In genomic region chr17:45146616-45147101, GRCh38 we compare ENCODE assay signal across 1 cellular context.
TF ChIP-seq lines count a peak whose summit lies in the region.

No MANE protein-coding gene starts in this region.

TF ChIP-seq in K562, 482 proteins besides CTCF, POLR2A, EP300 and RAD21 (continued from another document and continues in another):
- TF ChIP-seq, protein P1, sequence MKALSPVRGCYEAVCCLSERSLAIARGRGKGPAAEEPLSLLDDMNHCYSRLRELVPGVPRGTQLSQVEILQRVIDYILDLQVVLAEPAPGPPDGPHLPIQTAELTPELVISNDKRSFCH (CRISPR knock-in tag; IDR thresholded peaks at IDR 0.05) = no peak
- TF ChIP-seq, protein P1 (tag; IDR thresholded peaks at IDR 0.05) = no peak
- TF ChIP-seq THAP12 (CRISPR knock-in tag; IDR thresholded peaks at IDR 0.05) = no peak
- TF ChIP-seq MIER1 (IDR thresholded peaks at IDR 0.05; ENCODE audit: low read depth) = no peak
- no peak for TF ChIP-seq TCF3 (CRISPR knock-in tag; IDR thresholded peaks at IDR 0.05)
- no peak for TF ChIP-seq PRPF4 (IDR thresholded peaks at IDR 0.05; ENCODE audit: insufficient read depth, low read depth, low read length, poor library complexity, severe bottlenecking)
- no peak for TF ChIP-seq ESRRB (CRISPR knock-in tag; IDR thresholded peaks at IDR 0.05; ENCODE audit: borderline replicate concordance)
- TF ChIP-seq ZNF696 (CRISPR knock-in tag; conservative IDR thresholded peaks at IDR 0.05) = no peak
- no peak for TF ChIP-seq STAG1 (CRISPR knock-in tag; IDR thresholded peaks at IDR 0.05; ENCODE audit: borderline replicate concordance)
- no peak for TF ChIP-seq ZNF232 (CRISPR knock-in tag; IDR thresholded peaks at IDR 0.05)
- no peak for TF ChIP-seq ZNF384 (IDR thresholded peaks at IDR 0.05; ENCODE audit: low read depth, low read length)
- no peak for TF ChIP-seq PHF8 (IDR thresholded peaks at IDR 0.05; ENCODE audit: borderline replicate concordance, low read length)
- no peak for TF ChIP-seq XRCC3 (IDR thresholded peaks at IDR 0.05)
- peak; percentile 75; the same call in 1 of the 2 replicates for TF ChIP-seq ZNF766 (CRISPR knock-in tag; conservative IDR thresholded peaks at IDR 0.05)
- peak; percentile 64 to 82; a peak in 3 of 4 replicates for TF ChIP-seq TEAD1 (CRISPR knock-in tag; IDR thresholded peaks at IDR 0.05)
- TF ChIP-seq ZNF354B (CRISPR knock-in tag; IDR thresholded peaks at IDR 0.05) = no peak
- TF ChIP-seq, protein P2, sequence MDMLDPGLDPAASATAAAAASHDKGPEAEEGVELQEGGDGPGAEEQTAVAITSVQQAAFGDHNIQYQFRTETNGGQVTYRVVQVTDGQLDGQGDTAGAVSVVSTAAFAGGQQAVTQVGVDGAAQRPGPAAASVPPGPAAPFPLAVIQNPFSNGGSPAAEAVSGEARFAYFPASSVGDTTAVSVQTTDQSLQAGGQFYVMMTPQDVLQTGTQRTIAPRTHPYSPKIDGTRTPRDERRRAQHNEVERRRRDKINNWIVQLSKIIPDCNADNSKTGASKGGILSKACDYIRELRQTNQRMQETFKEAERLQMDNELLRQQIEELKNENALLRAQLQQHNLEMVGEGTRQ (CRISPR knock-in tag; IDR thresholded peaks at IDR 0.05) = peak; percentile 82
- no peak for TF ChIP-seq ZNF445 (CRISPR knock-in tag; IDR thresholded peaks at IDR 0.05; ENCODE audit: low read depth)
- TF ChIP-seq ILF3 (IDR thresholded peaks at IDR 0.05; ENCODE audit: borderline replicate concordance) = no peak; the same call in 1 of the 2 replicates
- no peak for TF ChIP-seq SREBF2 (CRISPR knock-in tag; IDR thresholded peaks at IDR 0.05)
- TF ChIP-seq ZNF431 (CRISPR knock-in tag; IDR thresholded peaks at IDR 0.05) = no peak
- TF ChIP-seq YY1 (IDR thresholded peaks at IDR 0.05; ENCODE audit: borderline replicate concordance in 1 of 3, control insufficient read depth in 1 of 3, extremely low read depth in 1 of 3, insufficient read depth in 3 of 3, insufficient read length in 1 of 3, insufficient replicate concordance in 2 of 3, low read depth in 1 of 3, low read length in 2 of 3) = peak in 1 of 3 experiments; percentile 78
- TF ChIP-seq, protein P3, sequence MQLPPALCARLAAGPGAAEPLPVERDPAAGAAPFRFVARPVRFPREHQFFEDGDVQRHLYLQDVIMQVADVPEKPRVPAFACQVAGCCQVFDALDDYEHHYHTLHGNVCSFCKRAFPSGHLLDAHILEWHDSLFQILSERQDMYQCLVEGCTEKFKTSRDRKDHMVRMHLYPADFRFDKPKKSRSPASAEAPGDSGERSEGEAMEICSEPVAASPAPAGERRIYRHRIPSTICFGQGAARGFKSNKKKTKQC (CRISPR knock-in tag; IDR thresholded peaks at IDR 0.05) = no peak
- no peak for TF ChIP-seq CBX3 (IDR thresholded peaks at IDR 0.05; ENCODE audit: borderline replicate concordance in 1 of 2, low read length in 2 of 2)
- TF ChIP-seq U2AF1 (optimal IDR thresholded peaks at IDR 0.05; ENCODE audit: low read depth, low read length) = no peak
- no peak for TF ChIP-seq SFPQ (IDR thresholded peaks at IDR 0.05; ENCODE audit: low read depth, low read length)
- TF ChIP-seq ZNF778 (CRISPR knock-in tag; IDR thresholded peaks at IDR 0.05) = no peak
- TF ChIP-seq POLR2AphosphoS5 (IDR thresholded peaks at IDR 0.05; ENCODE audit: control insufficient read depth, insufficient read depth, low read depth, low read length) = no peak; the same call in none of the 2 replicates
- TF ChIP-seq IRF2 (CRISPR knock-in tag; IDR thresholded peaks at IDR 0.05) = no peak
- TF ChIP-seq KLF10 (CRISPR knock-in tag; IDR thresholded peaks at IDR 0.05) = no peak
- TF ChIP-seq CXXC5 (CRISPR knock-in tag; IDR thresholded peaks at IDR 0.05) = peak; percentile 71
- TF ChIP-seq CREB1 (IDR thresholded peaks at IDR 0.05) = no peak
- TF ChIP-seq CREB1 (CRISPR knock-in tag; IDR thresholded peaks at IDR 0.05) = peak; percentile 19; the same call in 1 of the 2 replicates
- TF ChIP-seq OTX1 (CRISPR knock-in tag; IDR thresholded peaks at IDR 0.05) = no peak
- no peak; the same call in 1 of the 2 replicates for TF ChIP-seq BACH1 (tag; IDR thresholded peaks at IDR 0.05)
- TF ChIP-seq, protein P4, sequence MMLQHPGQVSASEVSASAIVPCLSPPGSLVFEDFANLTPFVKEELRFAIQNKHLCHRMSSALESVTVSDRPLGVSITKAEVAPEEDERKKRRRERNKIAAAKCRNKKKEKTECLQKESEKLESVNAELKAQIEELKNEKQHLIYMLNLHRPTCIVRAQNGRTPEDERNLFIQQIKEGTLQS (IDR thresholded peaks at IDR 0.05) = peak; percentile 58; the same call in 1 of the 2 replicates
- TF ChIP-seq, protein P4 (CRISPR knock-in tag; conservative IDR thresholded peaks at IDR 0.05) = no peak
- 0 out of 2 replicates have a peak, but pooled peaks have one; percentile 20 for TF ChIP-seq KLF13 (tag; IDR thresholded peaks at IDR 0.05; ENCODE audit: borderline replicate concordance, low read depth)
- TF ChIP-seq, protein P5, sequence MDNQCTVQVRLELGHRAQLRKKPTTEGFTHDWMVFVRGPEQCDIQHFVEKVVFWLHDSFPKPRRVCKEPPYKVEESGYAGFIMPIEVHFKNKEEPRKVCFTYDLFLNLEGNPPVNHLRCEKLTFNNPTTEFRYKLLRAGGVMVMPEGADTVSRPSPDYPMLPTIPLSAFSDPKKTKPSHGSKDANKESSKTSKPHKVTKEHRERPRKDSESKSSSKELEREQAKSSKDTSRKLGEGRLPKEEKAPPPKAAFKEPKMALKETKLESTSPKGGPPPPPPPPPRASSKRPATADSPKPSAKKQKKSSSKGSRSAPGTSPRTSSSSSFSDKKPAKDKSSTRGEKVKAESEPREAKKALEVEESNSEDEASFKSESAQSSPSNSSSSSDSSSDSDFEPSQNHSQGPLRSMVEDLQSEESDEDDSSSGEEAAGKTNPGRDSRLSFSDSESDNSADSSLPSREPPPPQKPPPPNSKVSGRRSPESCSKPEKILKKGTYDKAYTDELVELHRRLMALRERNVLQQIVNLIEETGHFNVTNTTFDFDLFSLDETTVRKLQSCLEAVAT (IDR thresholded peaks at IDR 0.05) = no peak
- no peak for TF ChIP-seq ZNF146 (CRISPR knock-in tag; IDR thresholded peaks at IDR 0.05; ENCODE audit: unreplicated experiment)
- TF ChIP-seq L3MBTL2 (IDR thresholded peaks at IDR 0.05) = peak; percentile 77
- peak; percentile 17 for TF ChIP-seq NEUROD1 (IDR thresholded peaks at IDR 0.05; ENCODE audit: borderline replicate concordance, low read depth, low read length, partially characterized antibody)
- TF ChIP-seq HDAC6 (IDR thresholded peaks at IDR 0.05; ENCODE audit: low read depth, low read length) = no peak
- no peak for TF ChIP-seq KHSRP (IDR thresholded peaks at IDR 0.05)
- TF ChIP-seq TOE1 (IDR thresholded peaks at IDR 0.05; ENCODE audit: borderline replicate concordance) = peak; percentile 97
- no peak for TF ChIP-seq TOE1 (CRISPR knock-in tag; IDR thresholded peaks at IDR 0.05; ENCODE audit: borderline replicate concordance, low read depth)
- no peak for TF ChIP-seq RBM15 (IDR thresholded peaks at IDR 0.05; ENCODE audit: insufficient read depth, low read length)
- TF ChIP-seq, protein P6, sequence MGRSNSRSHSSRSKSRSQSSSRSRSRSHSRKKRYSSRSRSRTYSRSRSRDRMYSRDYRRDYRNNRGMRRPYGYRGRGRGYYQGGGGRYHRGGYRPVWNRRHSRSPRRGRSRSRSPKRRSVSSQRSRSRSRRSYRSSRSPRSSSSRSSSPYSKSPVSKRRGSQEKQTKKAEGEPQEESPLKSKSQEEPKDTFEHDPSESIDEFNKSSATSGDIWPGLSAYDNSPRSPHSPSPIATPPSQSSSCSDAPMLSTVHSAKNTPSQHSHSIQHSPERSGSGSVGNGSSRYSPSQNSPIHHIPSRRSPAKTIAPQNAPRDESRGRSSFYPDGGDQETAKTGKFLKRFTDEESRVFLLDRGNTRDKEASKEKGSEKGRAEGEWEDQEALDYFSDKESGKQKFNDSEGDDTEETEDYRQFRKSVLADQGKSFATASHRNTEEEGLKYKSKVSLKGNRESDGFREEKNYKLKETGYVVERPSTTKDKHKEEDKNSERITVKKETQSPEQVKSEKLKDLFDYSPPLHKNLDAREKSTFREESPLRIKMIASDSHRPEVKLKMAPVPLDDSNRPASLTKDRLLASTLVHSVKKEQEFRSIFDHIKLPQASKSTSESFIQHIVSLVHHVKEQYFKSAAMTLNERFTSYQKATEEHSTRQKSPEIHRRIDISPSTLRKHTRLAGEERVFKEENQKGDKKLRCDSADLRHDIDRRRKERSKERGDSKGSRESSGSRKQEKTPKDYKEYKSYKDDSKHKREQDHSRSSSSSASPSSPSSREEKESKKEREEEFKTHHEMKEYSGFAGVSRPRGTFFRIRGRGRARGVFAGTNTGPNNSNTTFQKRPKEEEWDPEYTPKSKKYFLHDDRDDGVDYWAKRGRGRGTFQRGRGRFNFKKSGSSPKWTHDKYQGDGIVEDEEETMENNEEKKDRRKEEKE (IDR thresholded peaks at IDR 0.05; ENCODE audit: borderline replicate concordance in 1 of 2, control insufficient read depth in 1 of 2, low read depth in 2 of 2, low read length in 1 of 2) = no peak
- TF ChIP-seq, protein P7, sequence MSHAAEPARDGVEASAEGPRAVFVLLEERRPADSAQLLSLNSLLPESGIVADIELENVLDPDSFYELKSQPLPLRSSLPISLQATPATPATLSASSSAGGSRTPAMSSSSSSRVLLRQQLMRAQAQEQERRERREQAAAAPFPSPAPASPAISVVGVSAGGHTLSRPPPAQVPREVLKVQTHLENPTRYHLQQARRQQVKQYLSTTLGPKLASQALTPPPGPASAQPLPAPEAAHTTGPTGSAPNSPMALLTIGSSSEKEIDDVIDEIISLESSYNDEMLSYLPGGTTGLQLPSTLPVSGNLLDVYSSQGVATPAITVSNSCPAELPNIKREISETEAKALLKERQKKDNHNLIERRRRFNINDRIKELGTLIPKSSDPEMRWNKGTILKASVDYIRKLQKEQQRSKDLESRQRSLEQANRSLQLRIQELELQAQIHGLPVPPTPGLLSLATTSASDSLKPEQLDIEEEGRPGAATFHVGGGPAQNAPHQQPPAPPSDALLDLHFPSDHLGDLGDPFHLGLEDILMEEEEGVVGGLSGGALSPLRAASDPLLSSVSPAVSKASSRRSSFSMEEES (CRISPR knock-in tag; IDR thresholded peaks at IDR 0.05) = peak; percentile 98
- TF ChIP-seq MNT (conservative IDR thresholded peaks at IDR 0.05) = peak; percentile 88 to 92
- TF ChIP-seq ZNF408 (CRISPR knock-in tag; IDR thresholded peaks at IDR 0.05; ENCODE audit: low read depth) = no peak
- no peak for TF ChIP-seq SAFB2 (IDR thresholded peaks at IDR 0.05; ENCODE audit: borderline replicate concordance, low read depth, low read length, severe bottlenecking)
- no peak; the same call in 1 of the 2 replicates for TF ChIP-seq JUNB (CRISPR knock-in tag; conservative IDR thresholded peaks at IDR 0.05)
- TF ChIP-seq POLR3A (IDR thresholded peaks at IDR 0.05; ENCODE audit: borderline replicate concordance, extremely low read depth, insufficient read depth, insufficient read length) = no peak
- TF ChIP-seq FOSL1 (tag; conservative IDR thresholded peaks at IDR 0.05) = peak; percentile 74
- TF ChIP-seq NFE2L1 (tag; IDR thresholded peaks at IDR 0.05; ENCODE audit: borderline replicate concordance, low read depth) = no peak
- TF ChIP-seq POLR2B (IDR thresholded peaks at IDR 0.05; ENCODE audit: low read depth, partially characterized antibody) = peak; percentile 70
